29 cellular contexts compared by ENCODE assay signal in genomic region chr3:87132801-87133200, GRCh38.
"Had no signal": no experiment of that assay in that cellular context is flagged by ENCODE, and none has a peak within 500 bp of the region (broad histone marks: within the 10 kb centered on the region; RNA-seq: fewer than 3 reads in every experiment).

No MANE protein-coding gene starts in this region.

- H3K36me3 Mint-ChIP-seq: activated CD8-positive, alpha-beta memory T cell treated with anti-CD3 and anti-CD28 coated beads, Interleukin-2, amount 10 ng/mL, durations not matched to agents 7 days and 5 days; activated naive CD4-positive, alpha-beta T cell treated with anti-CD3 and anti-CD28 coated beads, Interleukin-2, amount 10 ng/mL, durations not matched to agents 7 days and 5 days had no signal

- H3K9me3 ChIP-seq: colonic mucosa, neutrophil, pancreas, psoas muscle, right atrium auricular region, tibial nerve had no signal

- H3K4me1 ChIP-seq: colonic mucosa, pancreas, psoas muscle, right atrium auricular region, tibial nerve had no signal

- H3K27ac ChIP-seq: brain microvascular endothelial cell, colonic mucosa, dorsolateral prefrontal cortex, neutrophil, pancreas, psoas muscle, right atrium auricular region, tibial nerve, VCaP had no signal

- H3K9me3 Mint-ChIP-seq: activated CD4-positive, alpha-beta T cell treated with anti-CD3 and anti-CD28 coated beads, Interleukin-2, amount 10 ng/mL, durations not matched to agents 7 days and 5 days; activated CD8-positive, alpha-beta T cell treated with anti-CD3 and anti-CD28 coated beads for 36 hours; activated naive CD4-positive, alpha-beta T cell treated with anti-CD3 and anti-CD28 coated beads, Interleukin-2, amount 10 ng/mL, durations not matched to agents 7 days and 5 days; central memory CD8-positive, alpha-beta T cell; nephron; stimulated activated naive CD8-positive, alpha-beta T cell treated with anti-CD3 and anti-CD28 coated beads, Interleukin-15, Interleukin-2, amounts not matched to agents 100 ng/mL and 50 ng/mL, for 24 hours had no signal

- H3K36me3 ChIP-seq: brain microvascular endothelial cell, colonic mucosa, neutrophil, pancreas, right atrium auricular region, tibial nerve had no signal

- H3K27me3 ChIP-seq: brain microvascular endothelial cell, colonic mucosa, dorsolateral prefrontal cortex, neutrophil, pancreas, right atrium auricular region had no signal

- ATAC-seq: activated CD4-positive, CD25-positive, alpha-beta regulatory T cell treated with anti-CD3 and anti-CD28 coated beads, Interleukin-2, amount 50 U/mL, for 24 hours; activated CD8-positive, alpha-beta memory T cell treated with anti-CD3 and anti-CD28 coated beads, Interleukin-2, amount 10 ng/mL, durations not matched to agents 7 days and 5 days; activated CD8-positive, alpha-beta T cell treated with anti-CD3 and anti-CD28 coated beads for 36 hours; effector memory CD8-positive, alpha-beta T cell; esophagus mucosa; left cardiac atrium; pancreas; psoas muscle had no signal

- FAIRE-seq: endothelial cell of umbilical vein, frontal cortex, pancreas had no signal

- H3K4me3 ChIP-seq: colonic mucosa, dorsolateral prefrontal cortex, pancreas, psoas muscle, right atrium auricular region, tibial nerve had no signal

- DNase-seq: activated CD4-positive, alpha-beta T cell treated with anti-CD3 and anti-CD28 coated beads, Interleukin-2, amount 10 ng/mL, durations not matched to agents 7 days and 5 days; activated CD8-positive, alpha-beta memory T cell treated with anti-CD3 and anti-CD28 coated beads, Interleukin-2, amount 10 ng/mL, durations not matched to agents 7 days and 5 days; activated CD8-positive, alpha-beta T cell treated with anti-CD3 and anti-CD28 coated beads for 36 hours; activated effector memory CD4-positive, alpha-beta T cell treated with anti-CD3 and anti-CD28 coated beads, Interleukin-2, amount 50 U/mL, for 16 hours; activated naive CD4-positive, alpha-beta T cell treated with anti-CD3 and anti-CD28 coated beads, Interleukin-2, amount 10 ng/mL, durations not matched to agents 7 days and 5 days; activated T-cell treated with anti-CD3 and anti-CD28 coated beads for 4 hours; aorta; brain microvascular endothelial cell; colonic mucosa; dorsolateral prefrontal cortex; effector memory CD8-positive, alpha-beta T cell; head of caudate nucleus; islet precursor cell; left cardiac atrium; pancreas; psoas muscle; stimulated activated CD4-positive, alpha-beta T cell treated with anti-CD3 and anti-CD28 coated beads, Interleukin-4, amount 100 ng/mL, for 4 hours; T-helper 2 cell had no signal

- H3K4me1 Mint-ChIP-seq: activated CD4-positive, alpha-beta T cell treated with anti-CD3 and anti-CD28 coated beads, Interleukin-2, amount 10 ng/mL, durations not matched to agents 7 days and 5 days; activated CD8-positive, alpha-beta memory T cell treated with anti-CD3 and anti-CD28 coated beads, Interleukin-2, amount 10 ng/mL, durations not matched to agents 7 days and 5 days; activated naive CD4-positive, alpha-beta T cell treated with anti-CD3 and anti-CD28 coated beads, Interleukin-2, amount 10 ng/mL, durations not matched to agents 7 days and 5 days; central memory CD8-positive, alpha-beta T cell; nephron had no signal

- H3K27ac Mint-ChIP-seq: activated CD4-positive, alpha-beta T cell treated with anti-CD3 and anti-CD28 coated beads, Interleukin-2, amount 10 ng/mL, durations not matched to agents 7 days and 5 days; activated CD8-positive, alpha-beta memory T cell treated with anti-CD3 and anti-CD28 coated beads, Interleukin-2, amount 10 ng/mL, durations not matched to agents 7 days and 5 days; activated CD8-positive, alpha-beta T cell treated with anti-CD3 and anti-CD28 coated beads for 36 hours; activated naive CD4-positive, alpha-beta T cell treated with anti-CD3 and anti-CD28 coated beads, Interleukin-2, amount 10 ng/mL, durations not matched to agents 7 days and 5 days; effector memory CD8-positive, alpha-beta T cell; nephron; stimulated activated naive CD8-positive, alpha-beta T cell treated with anti-CD3 and anti-CD28 coated beads, Interleukin-15, Interleukin-2, amounts not matched to agents 100 ng/mL and 50 ng/mL, for 24 hours had no signal

- H3K4me3 Mint-ChIP-seq: activated CD4-positive, alpha-beta T cell treated with anti-CD3 and anti-CD28 coated beads, Interleukin-2, amount 10 ng/mL, durations not matched to agents 7 days and 5 days; activated CD8-positive, alpha-beta memory T cell treated with anti-CD3 and anti-CD28 coated beads, Interleukin-2, amount 10 ng/mL, durations not matched to agents 7 days and 5 days; activated CD8-positive, alpha-beta T cell treated with anti-CD3 and anti-CD28 coated beads for 36 hours; activated naive CD4-positive, alpha-beta T cell treated with anti-CD3 and anti-CD28 coated beads, Interleukin-2, amount 10 ng/mL, durations not matched to agents 7 days and 5 days; central memory CD8-positive, alpha-beta T cell; effector memory CD8-positive, alpha-beta T cell; nephron; stimulated activated naive CD8-positive, alpha-beta T cell treated with anti-CD3 and anti-CD28 coated beads, Interleukin-15, Interleukin-2, amounts not matched to agents 100 ng/mL and 50 ng/mL, for 24 hours had no signal

- H3K27me3 Mint-ChIP-seq: activated CD8-positive, alpha-beta memory T cell treated with anti-CD3 and anti-CD28 coated beads, Interleukin-2, amount 10 ng/mL, durations not matched to agents 7 days and 5 days; activated naive CD4-positive, alpha-beta T cell treated with anti-CD3 and anti-CD28 coated beads, Interleukin-2, amount 10 ng/mL, durations not matched to agents 7 days and 5 days; central memory CD8-positive, alpha-beta T cell; effector memory CD8-positive, alpha-beta T cell; stimulated activated naive CD8-positive, alpha-beta T cell treated with anti-CD3 and anti-CD28 coated beads, Interleukin-15, Interleukin-2, amounts not matched to agents 100 ng/mL and 50 ng/mL, for 24 hours had no signal
